ENCODE assay signal across 28 cellular contexts in genomic region chr1:64522740-64523139, GRCh38.
"Had no signal": no experiment of that assay in that cellular context is flagged by ENCODE, and none has a peak within 500 bp of the region (broad histone marks: within the 10 kb centered on the region; RNA-seq: fewer than 3 reads in every experiment).

No MANE protein-coding gene starts in this region.

- H3K9me3 Mint-ChIP-seq: activated CD8-positive, alpha-beta T cell treated with anti-CD3 and anti-CD28 coated beads for 36 hours; activated T-cell treated with anti-CD3 and anti-CD28 coated beads, Interleukin-2, amount 50 U/mL, for 4 hours; activated T-helper 17 cell treated with anti-CD3 and anti-CD28 coated beads, Interleukin-2, amount 50 U/mL, for 72 hours; T-helper 2 cell treated with Interferon-gamma antibody and Interleukin-4, amounts not matched to agents 5 μg/mL and 100 μg/mL, for 36 hours had no signal

- ATAC-seq: activated CD4-positive, alpha-beta T cell treated with anti-CD3 and anti-CD28 coated beads for 36 hours; activated CD8-positive, alpha-beta T cell treated with anti-CD3 and anti-CD28 coated beads for 36 hours; activated T-cell treated with anti-CD3 and anti-CD28 coated beads, Interleukin-2, amount 50 U/mL, for 4 hours; activated T-helper 17 cell treated with anti-CD3 and anti-CD28 coated beads, Interleukin-2, amount 50 U/mL, for 72 hours; gastroesophageal sphincter; T-helper 17 cell had no signal

- H3K4me1 ChIP-seq: colonic mucosa had no signal

- H3K36me3 Mint-ChIP-seq: activated naive CD8-positive, alpha-beta T cell had no signal

- H3K27me3 ChIP-seq: brain microvascular endothelial cell, colonic mucosa, esophagus squamous epithelium, gastroesophageal sphincter had no signal

- H3K9me3 ChIP-seq: colonic mucosa, esophagus squamous epithelium, gastroesophageal sphincter had no signal

- H3K36me3 ChIP-seq: brain microvascular endothelial cell, colonic mucosa, esophagus squamous epithelium, gastroesophageal sphincter, WERI-Rb-1 had no signal

- H3K27ac Mint-ChIP-seq: activated CD4-positive, alpha-beta T cell treated with anti-CD3 and anti-CD28 coated beads for 36 hours; activated CD4-positive, alpha-beta T cell treated with anti-CD3 and anti-CD28 coated beads, Interleukin-2, amount 10 ng/mL, durations not matched to agents 7 days and 5 days; activated CD8-positive, alpha-beta T cell treated with anti-CD3 and anti-CD28 coated beads for 36 hours; activated naive CD8-positive, alpha-beta T cell; activated T-helper 17 cell treated with anti-CD3 and anti-CD28 coated beads, Interleukin-2, amount 50 U/mL, for 72 hours; T-helper 17 cell; T-helper 2 cell treated with Interferon-gamma antibody and Interleukin-4, amounts not matched to agents 5 μg/mL and 100 μg/mL, for 36 hours had no signal

- DNase-seq: activated CD4-positive, alpha-beta T cell treated with anti-CD3 and anti-CD28 coated beads for 36 hours; activated CD4-positive, alpha-beta T cell treated with anti-CD3 and anti-CD28 coated beads, Interleukin-2, amount 10 ng/mL, durations not matched to agents 7 days and 5 days; activated CD4-positive, alpha-beta T cell treated with anti-CD3 and anti-CD28 coated beads, Interleukin-2, amount 50 U/mL, for 48 hours; activated CD4-positive, CD25-positive, alpha-beta regulatory T cell; activated CD4-positive, CD25-positive, alpha-beta regulatory T cell treated with anti-CD3 and anti-CD28 coated beads, Interleukin-2, amount 50 U/mL, for 72 hours; activated CD8-positive, alpha-beta memory T cell treated with anti-CD3 and anti-CD28 coated beads for 24 hours; activated CD8-positive, alpha-beta T cell treated with anti-CD3 and anti-CD28 coated beads for 36 hours; activated effector memory CD4-positive, alpha-beta T cell treated with Interleukin-2 at 50 U/mL for 16 hours; activated gamma-delta T cell treated with Interleukin-2 at 50 U/mL for 16 hours; activated naive CD4-positive, alpha-beta T cell treated with anti-CD3 and anti-CD28 coated beads, Interleukin-2, amount 50 U/mL, for 16 hours; activated naive CD4-positive, alpha-beta T cell treated with Interleukin-2 at 50 U/mL for 16 hours; activated T-cell treated with anti-CD3 and anti-CD28 coated beads, Interleukin-2, amount 50 U/mL, for 4 hours; amniotic stem cell; anterior cingulate cortex; brain microvascular endothelial cell; colonic mucosa; effector CD8-positive, alpha-beta T cell; esophagus squamous epithelium; foreskin melanocyte; T-helper 1 cell; T-helper 17 cell; T1000; WERI-Rb-1 had no signal

- H3K27ac ChIP-seq: brain microvascular endothelial cell, colonic mucosa, epithelial cell of prostate, esophagus squamous epithelium, gastroesophageal sphincter, WERI-Rb-1 had no signal

- H3K27me3 Mint-ChIP-seq: activated CD4-positive, alpha-beta T cell treated with anti-CD3 and anti-CD28 coated beads for 36 hours; activated CD8-positive, alpha-beta T cell treated with anti-CD3 and anti-CD28 coated beads for 36 hours; activated naive CD8-positive, alpha-beta T cell had no signal

- H3K4me3 Mint-ChIP-seq: activated CD4-positive, alpha-beta T cell treated with anti-CD3 and anti-CD28 coated beads for 36 hours; activated CD4-positive, alpha-beta T cell treated with anti-CD3 and anti-CD28 coated beads, Interleukin-2, amount 10 ng/mL, durations not matched to agents 7 days and 5 days; activated CD8-positive, alpha-beta T cell treated with anti-CD3 and anti-CD28 coated beads for 36 hours; activated naive CD8-positive, alpha-beta T cell; activated T-cell treated with anti-CD3 and anti-CD28 coated beads, Interleukin-2, amount 50 U/mL, for 4 hours; activated T-helper 17 cell treated with anti-CD3 and anti-CD28 coated beads, Interleukin-2, amount 50 U/mL, for 72 hours; T-helper 17 cell; T-helper 2 cell treated with Interferon-gamma antibody and Interleukin-4, amounts not matched to agents 5 μg/mL and 100 μg/mL, for 36 hours had no signal

- H3K4me3 ChIP-seq: colonic mucosa, esophagus squamous epithelium, gastroesophageal sphincter had no signal

- H3K4me1 Mint-ChIP-seq: activated T-helper 17 cell treated with anti-CD3 and anti-CD28 coated beads, Interleukin-2, amount 50 U/mL, for 72 hours; T-helper 17 cell had no signal
